In genomic region chr19:3762501-3763459, GRCh38 we compare ENCODE assay signal across 8 cellular contexts. TPM values are rescaled to one million over a fixed set of nuclear protein-coding genes. Genes with fewer than 3 reads are reported as not detected.
A peak's percentile ranks its signal among the peaks of the same experiment; 100 is the strongest.
DNase-seq lines count a peak whose midpoint lies in the region; ATAC-seq and TF ChIP-seq lines count a peak whose summit lies in the region.

MRPL54 (plus strand) TSS chr19:3762682; CDS start chr19:3762701, 19 bp downstream.

- H3K4me1 ChIP-seq in right atrium auricular region (peaks cover 0 to 36% of the 10 kb centered on the region in 2 donors), uterus (no peaks in the 10 kb centered on the region)

- peak; percentile 52 for ATAC-seq in GM18499 (IDR thresholded peaks at IDR 0.05; ENCODE audit: insufficient read depth, unreplicated experiment)
- ATAC-seq in HG02943 (IDR thresholded peaks at IDR 0.05; ENCODE audit: low read depth, unreplicated experiment): peak; percentile 73

- H3K4me3 ChIP-seq in right atrium auricular region: peak within 1 kb of the TSS; percentile 60 to 75
- H3K4me3 ChIP-seq in uterus: peak within 1 kb of the TSS; percentile 89 to 90

- intact Hi-C loops in T-helper 2 cell treated with Interferon-gamma antibody and Interleukin-4, amounts not matched to agents 100 ng/mL and 5 ng/mL, for 36 hours (cut with micrococcal nuclease): loop anchor here (2.0 to 5.0 kb wide), 5 partner anchors 50 to 484 kb away; partner anchors contain the start of genes EEF2, PIP5K1C and YJU2
- intact Hi-C loops in uterus (cut with DNase I; ENCODE audit: low total_unique reads): no loop called here

- peak; percentile 73 to 91 for TF ChIP-seq POLR2A in uterus (IDR thresholded peaks at IDR 0.05)

- peaks cover 26% of the 10 kb centered on the region for H3K36me3 ChIP-seq in right atrium auricular region
- H3K36me3 ChIP-seq in uterus: no peaks in the 10 kb centered on the region

- H3K9me3 ChIP-seq in right atrium auricular region (no peaks in the 10 kb centered on the region), uterus (no peaks in the 10 kb centered on the region)

- H3K27me3 ChIP-seq in right atrium auricular region (no peaks in the 10 kb centered on the region), uterus (no peaks in the 10 kb centered on the region)

- DNase-seq in NCI-H187 treated with DMSO at 0.1 percent for 48 hours (lab: John Stamatoyannopoulos, UW) (peak; percentile 90), anterior cingulate cortex (lab: John Stamatoyannopoulos, UW) (peak; percentile 83 to 100 (median 98)), right atrium auricular region (ENCODE audit: low spot score) (peak; percentile 99), pulmonary artery endothelial cell (ENCODE audit: low read depth, low spot score) (peak; percentile 92), uterus (peak; percentile 99)

- TF ChIP-seq CTCF in right atrium auricular region (IDR thresholded peaks at IDR 0.05) (no peak), uterus (IDR thresholded peaks at IDR 0.05) (peak in 2 of 4 experiments; percentile 14 to 17)

- H3K27ac ChIP-seq in right atrium auricular region (peak within 1 kb of the TSS; percentile 96), uterus (peak within 1 kb of the TSS; percentile 97)

RNA-seq across cellular contexts. Expression of gene MRPL54, which starts in this region (rescaled TPM):
- 100 and 105 TPM in 2 replicates for total RNA-seq in T-helper 2 cell treated with Interferon-gamma antibody and Interleukin-4, amounts not matched to agents 100 ng/mL and 5 ng/mL, for 36 hours
- total RNA-seq in right atrium auricular region (10 to 100 TPM; 81.0 to 84.4 TPM), pulmonary artery endothelial cell (41.2 and 49.6 TPM in 2 replicates), uterus (100 to 1,000 TPM in 1 of 4 donors, 10 to 100 TPM in 3; 14.4 to 196 (median 40.0) TPM)

Comparison
In these comparisons a context has a peak if more than half of its experiments do, and no peak if none do; other contexts are left out.
1. Peak in every context shown above with its lines: DNase-seq, ATAC-seq, H3K4me3 ChIP-seq and H3K27ac ChIP-seq.